3 cellular contexts compared by ENCODE assay signal in genomic region chr3:149772861-149773260, GRCh38.
A peak's percentile ranks its signal among the peaks of the same experiment; 100 is the strongest.
TF ChIP-seq lines count a peak whose summit lies in the region.

No MANE protein-coding gene starts in this region.

TF ChIP-seq in GM23338, 12 proteins besides CTCF, POLR2A, EP300 and RAD21:
- no peak for TF ChIP-seq ZNF331 (CRISPR knock-in tag; IDR thresholded peaks at IDR 0.05; ENCODE audit: low read depth)
- TF ChIP-seq CREB1 (CRISPR knock-in tag; IDR thresholded peaks at IDR 0.05; ENCODE audit: low read depth): no peak
- TF ChIP-seq ZNF462 (CRISPR knock-in tag; IDR thresholded peaks at IDR 0.05): no peak
- TF ChIP-seq NANOG (IDR thresholded peaks at IDR 0.05; ENCODE audit: borderline replicate concordance): no peak

TF ChIP-seq in IMR-90, 13 proteins besides CTCF, POLR2A, EP300 and RAD21:
- TF ChIP-seq CHD1 (IDR thresholded peaks at IDR 0.05; ENCODE audit: low read depth, low read length) (no peak), SMC3 (IDR thresholded peaks at IDR 0.05; ENCODE audit: low read depth, low read length) (no peak), RCOR1 (IDR thresholded peaks at IDR 0.05; ENCODE audit: insufficient replicate concordance, low read length) (no peak), MAZ (IDR thresholded peaks at IDR 0.05; ENCODE audit: borderline replicate concordance, low read depth, low read length) (no peak)

TF ChIP-seq in H1, 55 proteins besides CTCF, POLR2A, EP300 and RAD21:
- TF ChIP-seq TEAD4 (IDR thresholded peaks at IDR 0.05; ENCODE audit: low read depth, low read length) (peak; percentile 72; the same call in 1 of the 2 replicates), ZNF274 (IDR thresholded peaks at IDR 0.05; ENCODE audit: borderline replicate concordance, extremely low read depth, low read length) (no peak), RBBP5 (IDR thresholded peaks at IDR 0.05; ENCODE audit: borderline replicate concordance, low read depth, low read length) (0 out of 2 replicates have a peak, but pooled peaks have one; percentile 62)
